ENCODE assay signal across 1 cellular context in genomic region chr7:35670856-35671569, GRCh38.
TF ChIP-seq lines count a peak whose summit lies in the region.

No MANE protein-coding gene starts in this region.

TF ChIP-seq in H1, 55 proteins besides CTCF, POLR2A, EP300 and RAD21:
- TF ChIP-seq BRCA1 (IDR thresholded peaks at IDR 0.05; ENCODE audit: low read depth, low read length), result no peak
- TF ChIP-seq KDM5A (IDR thresholded peaks at IDR 0.05; ENCODE audit: low read length), result no peak
- TF ChIP-seq NRF1 (IDR thresholded peaks at IDR 0.05; ENCODE audit: low read depth, low read length), result no peak
- TF ChIP-seq GTF2F1 (IDR thresholded peaks at IDR 0.05; ENCODE audit: borderline replicate concordance, low read depth, low read length), result no peak
- no peak for TF ChIP-seq GABPA (IDR thresholded peaks at IDR 0.05; ENCODE audit: borderline replicate concordance, insufficient read depth, low read length)
- TF ChIP-seq MAFK (IDR thresholded peaks at IDR 0.05; ENCODE audit: low read depth, low read length), result peak; percentile 88
- TF ChIP-seq SP4 (IDR thresholded peaks at IDR 0.05; ENCODE audit: low read length), result no peak
- TF ChIP-seq CBX8 (IDR thresholded peaks at IDR 0.05; ENCODE audit: borderline replicate concordance, low read depth, low read length), result no peak
- no peak for TF ChIP-seq HDAC2 (IDR thresholded peaks at IDR 0.05; ENCODE audit: borderline replicate concordance in 1 of 2, low read depth in 2 of 2, low read length in 2 of 2)
- no peak for TF ChIP-seq ZNF274 (IDR thresholded peaks at IDR 0.05; ENCODE audit: borderline replicate concordance, extremely low read depth, low read length)
- no peak for TF ChIP-seq SIN3A (conservative IDR thresholded peaks at IDR 0.05 in 1 of 2, IDR thresholded peaks at IDR 0.05 in 1 of 2; ENCODE audit: low read depth in 1 of 2, low read length in 2 of 2)
- TF ChIP-seq EGR1 (IDR thresholded peaks at IDR 0.05; ENCODE audit: borderline replicate concordance, low read depth, low read length), result no peak
- TF ChIP-seq BACH1 (IDR thresholded peaks at IDR 0.05; ENCODE audit: low read length), result peak; percentile 64
- no peak for TF ChIP-seq CHD1 (IDR thresholded peaks at IDR 0.05; ENCODE audit: low read depth, low read length)
- no peak for TF ChIP-seq SP2 (IDR thresholded peaks at IDR 0.05; ENCODE audit: low read length)
- TF ChIP-seq CEBPB (IDR thresholded peaks at IDR 0.05; ENCODE audit: low read depth, low read length), result no peak
- no peak for TF ChIP-seq YY1 (IDR thresholded peaks at IDR 0.05; ENCODE audit: low read depth, low read length)
- TF ChIP-seq TEAD4 (IDR thresholded peaks at IDR 0.05; ENCODE audit: low read depth, low read length), result no peak
- TF ChIP-seq EZH2 (IDR thresholded peaks at IDR 0.05; ENCODE audit: low read depth, low read length, severe bottlenecking), result no peak
- TF ChIP-seq CHD2 (IDR thresholded peaks at IDR 0.05; ENCODE audit: low read length), result no peak
- TF ChIP-seq RBBP5 (IDR thresholded peaks at IDR 0.05; ENCODE audit: borderline replicate concordance, low read depth, low read length), result no peak
- no peak for TF ChIP-seq TAF7 (optimal IDR thresholded peaks at IDR 0.05; ENCODE audit: borderline replicate concordance, low read depth, low read length)
- TF ChIP-seq JUND (IDR thresholded peaks at IDR 0.05; ENCODE audit: low read length), result peak; percentile 62; the same call in 1 of the 2 replicates
- no peak for TF ChIP-seq SRF (IDR thresholded peaks at IDR 0.05; ENCODE audit: low read depth, low read length)
